Comparison of ENCODE assay signal across 18 cellular contexts in the genomic region with DNA sequence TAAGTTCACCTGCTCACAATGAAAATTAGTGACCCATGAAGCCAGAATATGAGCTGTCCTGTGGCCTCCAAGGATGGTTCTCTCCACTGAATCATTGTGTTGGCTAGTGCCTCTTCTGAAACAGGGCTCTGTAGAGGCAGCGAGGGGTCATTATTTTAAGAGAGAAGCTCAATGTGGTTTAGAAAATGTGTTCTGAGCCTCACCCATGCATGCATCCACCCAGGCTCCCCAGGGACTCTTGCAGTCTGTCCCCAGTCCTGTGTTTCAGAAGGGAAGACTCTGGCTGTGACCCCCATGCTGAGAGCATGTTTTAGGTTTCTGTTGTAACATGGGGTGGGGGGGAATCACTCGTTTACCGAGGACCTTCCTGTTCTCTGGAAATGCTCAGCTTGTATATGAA.
DNase-seq lines count a peak whose midpoint lies in the region; ATAC-seq and TF ChIP-seq lines count a peak whose summit lies in the region.
"Had no signal": no experiment of that assay in that cellular context is flagged by ENCODE, and none has a peak within 500 bp of the region (broad histone marks: within the 10 kb centered on the region; RNA-seq: fewer than 3 reads in every experiment).

No MANE protein-coding gene starts in this region.

- 84% methylated on average over 3 of the region's 3 CpGs for WGBS in prostate gland

- no peak for TF ChIP-seq CTCF in prostate gland (IDR thresholded peaks at IDR 0.05)

- no peaks in the 10 kb centered on the region for H3K4me1 ChIP-seq in prostate gland (replicated peaks)
- H3K4me1 ChIP-seq in effector memory CD4-positive, alpha-beta T cell (ENCODE audit: control insufficient read depth, insufficient read depth, low read length, poor library complexity, severe bottlenecking), result peaks cover 11% of the 10 kb centered on the region

- H3K4me3 ChIP-seq in prostate gland, result no peak overlapping the region
- H3K4me3 ChIP-seq in effector memory CD4-positive, alpha-beta T cell (ENCODE audit: insufficient read depth, low read depth, low read length, poor library complexity, severe bottlenecking), result no peak overlapping the region
- H3K4me3 ChIP-seq: stomach had no signal

- no peaks in the 10 kb centered on the region for H3K9me3 ChIP-seq in prostate gland
- H3K9me3 ChIP-seq in effector memory CD4-positive, alpha-beta T cell (ENCODE audit: control insufficient read depth, low read length), result no peaks in the 10 kb centered on the region
- H3K9me3 ChIP-seq: stomach had no signal

- H3K27me3 ChIP-seq in prostate gland (replicated peaks; ENCODE audit: insufficient read depth), result no peaks in the 10 kb centered on the region
- no peaks in the 10 kb centered on the region for H3K27me3 ChIP-seq in effector memory CD4-positive, alpha-beta T cell (replicated peaks; ENCODE audit: control insufficient read depth, insufficient read depth, low read length, poor library complexity, severe bottlenecking)

- DNase-seq in kidney tubule cell (ENCODE audit: low spot score) (peak; percentile 3), prostate gland (ENCODE audit: low spot score) (no peak), T-helper 9 cell (no peak)
- no peak for DNase-seq in NK-92 treated with Interleukin-12 subunit alpha and Interleukin-12 subunit beta, amount 100 ng/mL, for 24 hours (lab: John Stamatoyannopoulos, UW)
- DNase-seq in effector memory CD4-positive, alpha-beta T cell, result no peak
- DNase-seq: activated CD4-positive, alpha-beta T cell treated with anti-CD3 and anti-CD28 coated beads, Interleukin-2, amount 10 ng/mL, durations not matched to agents 24 days and 14 days; activated gamma-delta T cell; CD8-positive, alpha-beta memory T cell; central memory CD4-positive, alpha-beta T cell; NCI-H1930; OCI-M1; stimulated activated CD4-positive, alpha-beta T cell treated with anti-CD3 and anti-CD28 coated beads, Interleukin-4, amount 100 ng/mL, for 1 hour; stomach; T-cell had no signal

- TF ChIP-seq POLR2A in prostate gland (IDR thresholded peaks at IDR 0.05), result no peak

- H3K36me3 ChIP-seq in prostate gland, result no peaks in the 10 kb centered on the region
- no peaks in the 10 kb centered on the region for H3K36me3 ChIP-seq in effector memory CD4-positive, alpha-beta T cell (ENCODE audit: control insufficient read depth, insufficient read depth, low read length)
- H3K36me3 ChIP-seq: stomach had no signal

- intact Hi-C loops in prostate gland (cut with DNase I), result no loop called here

- H3K27ac ChIP-seq in prostate gland, result no peak overlapping the region
- no peak overlapping the region for H3K27ac ChIP-seq in effector memory CD4-positive, alpha-beta T cell (ENCODE audit: insufficient read depth, low read length, poor library complexity, severe bottlenecking)
- H3K27ac ChIP-seq: KMS-11, stomach had no signal

- ATAC-seq in GM18868 (IDR thresholded peaks at IDR 0.05; ENCODE audit: unreplicated experiment) (peak; percentile 95), GM21576 (IDR thresholded peaks at IDR 0.05; ENCODE audit: unreplicated experiment) (peak; percentile 86), HG03135 (IDR thresholded peaks at IDR 0.05; ENCODE audit: unreplicated experiment) (peak; percentile 75)
- ATAC-seq: T-cell had no signal
